ENCODE assay signal across 7 cellular contexts in the genomic region with DNA sequence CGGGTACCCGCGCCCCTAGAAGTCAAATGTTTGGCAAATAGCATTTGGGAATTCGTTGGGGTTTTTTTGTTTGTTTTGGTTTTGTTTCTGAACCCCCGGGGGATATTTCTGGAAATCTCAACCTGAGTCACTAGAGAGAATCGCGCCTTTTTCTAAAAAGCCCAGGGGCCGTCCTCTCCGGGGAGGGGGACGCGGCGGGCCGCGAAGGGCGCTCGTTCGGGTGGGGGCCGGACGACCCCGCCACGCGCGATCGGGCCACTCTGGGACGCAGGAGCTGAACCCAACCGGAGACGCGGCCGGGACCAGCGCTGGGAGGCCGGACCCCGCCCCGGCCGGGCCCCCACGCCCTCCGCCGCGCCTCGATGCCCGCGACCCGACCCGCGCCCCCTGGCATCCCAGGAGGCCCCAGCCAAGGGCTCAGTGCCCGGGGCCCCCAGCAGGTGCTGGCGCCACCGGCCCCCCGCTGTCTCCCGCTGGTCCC. TPM values are rescaled to one million over a fixed set of nuclear protein-coding genes. Genes with fewer than 3 reads are reported as not detected.
DNase-seq lines count a peak whose midpoint lies in the region; ATAC-seq and TF ChIP-seq lines count a peak whose summit lies in the region.

No MANE protein-coding gene starts in this region.

- no peak for TF ChIP-seq POLR2A in stomach (IDR thresholded peaks at IDR 0.05)

- H3K9me3 Mint-ChIP-seq in activated naive CD8-positive, alpha-beta T cell treated with anti-CD3 and anti-CD28 coated beads, Interleukin-2, amount 50 U/mL, for 24 hours: no peaks in the 10 kb centered on the region

- ATAC-seq in GM19324 (IDR thresholded peaks at IDR 0.05; ENCODE audit: low FRiP score, unreplicated experiment) (peak; percentile 30), HG03095 (IDR thresholded peaks at IDR 0.05; ENCODE audit: unreplicated experiment) (peak; percentile 7)
- peak; percentile 15 for ATAC-seq in activated naive CD8-positive, alpha-beta T cell treated with anti-CD3 and anti-CD28 coated beads, Interleukin-2, amount 50 U/mL, for 24 hours

- no peaks in the 10 kb centered on the region for H3K27me3 Mint-ChIP-seq in activated naive CD8-positive, alpha-beta T cell treated with anti-CD3 and anti-CD28 coated beads, Interleukin-2, amount 50 U/mL, for 24 hours

- peak overlapping the region; percentile 80 for H3K4me3 ChIP-seq in iPS-20b (ENCODE audit: low read length)
- H3K4me3 ChIP-seq in stomach: peak overlapping the region; percentile 72 to 94 (median 84)

- WGBS in stomach, 5 donors: 0 to 1% (median 1%) methylated on average over 21 to 49 of the region's 49 CpGs

- intact Hi-C loops in stomach (cut with DNase I; ENCODE audit: low total_unique reads): no loop called here

- no peaks in the 10 kb centered on the region for H3K36me3 ChIP-seq in iPS-20b (ENCODE audit: insufficient read depth, low read depth, low read length)
- no peaks in the 10 kb centered on the region for H3K36me3 ChIP-seq in stomach

- H3K27ac ChIP-seq in iPS-20b (ENCODE audit: low read length): peak overlapping the region; percentile 12
- peak overlapping the region; percentile 95 to 100 (median 97) for H3K27ac ChIP-seq in stomach

- peaks cover 8% of the 10 kb centered on the region for H3K36me3 Mint-ChIP-seq in activated naive CD8-positive, alpha-beta T cell treated with anti-CD3 and anti-CD28 coated beads, Interleukin-2, amount 50 U/mL, for 24 hours (ENCODE audit: low read depth)

- no peaks in the 10 kb centered on the region for H3K9me3 ChIP-seq in iPS-20b (ENCODE audit: insufficient read depth, low read depth, low read length)
- H3K9me3 ChIP-seq in stomach: no peaks in the 10 kb centered on the region

- H3K4me1 Mint-ChIP-seq in activated naive CD8-positive, alpha-beta T cell treated with anti-CD3 and anti-CD28 coated beads, Interleukin-2, amount 50 U/mL, for 24 hours: peaks cover 42% of the 10 kb centered on the region

- H3K27me3 ChIP-seq in iPS-20b (ENCODE audit: insufficient read depth, low read length) (peaks cover 31% of the 10 kb centered on the region; the same call in 1 of the 2 replicates), stomach (no peaks in the 10 kb centered on the region)

- no peak for TF ChIP-seq EP300 in stomach (IDR thresholded peaks at IDR 0.05)

- TF ChIP-seq CTCF in stomach (IDR thresholded peaks at IDR 0.05): no peak

- H3K4me1 ChIP-seq in iPS-20b (ENCODE audit: insufficient read depth, low read length): peaks cover 42% of the 10 kb centered on the region
- peaks cover 45 to 58% (median 54%) of the 10 kb centered on the region in 4 donors for H3K4me1 ChIP-seq in stomach

- H3K27ac Mint-ChIP-seq in activated naive CD8-positive, alpha-beta T cell treated with anti-CD3 and anti-CD28 coated beads, Interleukin-2, amount 50 U/mL, for 24 hours: peak overlapping the region; percentile 85

- peak overlapping the region; percentile 95 for H3K4me3 Mint-ChIP-seq in activated naive CD8-positive, alpha-beta T cell treated with anti-CD3 and anti-CD28 coated beads, Interleukin-2, amount 50 U/mL, for 24 hours

- H3K9ac ChIP-seq in iPS-20b (ENCODE audit: low read depth, low read length): peak overlapping the region; percentile 84; the same call in 1 of the 2 replicates

- peak; percentile 53 for DNase-seq in activated naive CD8-positive, alpha-beta T cell treated with anti-CD3 and anti-CD28 coated beads, Interleukin-2, amount 50 U/mL, for 24 hours
- DNase-seq in stomach: no peak
- no peak for DNase-seq in NCI-H446 treated with DMSO at 0.1 percent for 48 hours (lab: John Stamatoyannopoulos, UW)
- no peak for DNase-seq in H4 (ENCODE audit: low spot score)

RNA-seq across cellular contexts. Expression of a gene that starts 0.3 kb away (rescaled TPM):
- total RNA-seq in stomach: 100 to 1,000 TPM in 1 of 5 donors, 10 to 100 TPM in 3, 1 to 10 TPM in 1; 9.8 to 211 (median 46.6) TPM
- 100 to 1,000 TPM in 2 of 3 donors, 10 to 100 TPM in 1; 43.7 to 124 (median 118) TPM for polyA plus RNA-seq in stomach
- total RNA-seq in H4 (2014; rRNA removed; shearing (Covaris generic)): 98.1 and 120 TPM in 2 replicates
